ENCODE assay signal across 8 cellular contexts in genomic region chr14:21988413-21988812, GRCh38.
"Had no signal": no experiment of that assay in that cellular context is flagged by ENCODE, and none has a peak within 500 bp of the region (broad histone marks: within the 10 kb centered on the region; RNA-seq: fewer than 3 reads in every experiment).

No MANE protein-coding gene starts in this region.

- H3K27me3 Mint-ChIP-seq: central memory CD8-positive, alpha-beta T cell had no signal

- DNase-seq: cortex of kidney; effector CD8-positive, alpha-beta T cell; psoas muscle; right lobe of liver; spleen; upper lobe of left lung had no signal

- ATAC-seq: psoas muscle had no signal

- H3K4me3 Mint-ChIP-seq: central memory CD8-positive, alpha-beta T cell; nephron had no signal

- H3K27ac Mint-ChIP-seq: nephron had no signal

- H3K4me1 Mint-ChIP-seq: central memory CD8-positive, alpha-beta T cell; nephron had no signal

- H3K9me3 Mint-ChIP-seq: central memory CD8-positive, alpha-beta T cell; nephron had no signal
